ENCODE assay signal across 21 cellular contexts in genomic region chr5:137280656-137281055, GRCh38.
"Had no signal": no experiment of that assay in that cellular context is flagged by ENCODE, and none has a peak within 500 bp of the region (broad histone marks: within the 10 kb centered on the region; RNA-seq: fewer than 3 reads in every experiment).

No MANE protein-coding gene starts in this region.

- DNase-seq: activated CD4-positive, alpha-beta T cell treated with anti-CD3 and anti-CD28 coated beads, Interleukin-2, amount 10 ng/mL, durations not matched to agents 7 days and 5 days; activated CD4-positive, CD25-positive, alpha-beta regulatory T cell treated with anti-CD3 and anti-CD28 coated beads, Interleukin-2, amount 50 U/mL, for 72 hours; activated CD8-positive, alpha-beta T cell treated with anti-CD3 and anti-CD28 coated beads, Interleukin-2, amount 10 ng/mL, durations not matched to agents 7 days and 5 days; activated gamma-delta T cell treated with Interleukin-2 at 50 U/mL for 16 hours; anterior cingulate cortex; brain microvascular endothelial cell; effector memory CD4-positive, alpha-beta T cell; foreskin melanocyte; glutamatergic neuron; left colon; naive B cell; nucleus accumbens; right lobe of liver; small intestine; stomach; transverse colon; uterus had no signal

- H3K36me3 ChIP-seq: brain microvascular endothelial cell, right lobe of liver, stomach, suprapubic skin, transverse colon, uterus had no signal

- H3K27me3 ChIP-seq: brain microvascular endothelial cell, hepatocyte, right lobe of liver, stomach, suprapubic skin, transverse colon, uterus had no signal

- ATAC-seq: activated CD8-positive, alpha-beta T cell treated with anti-CD3 and anti-CD28 coated beads, Interleukin-2, amount 10 ng/mL, durations not matched to agents 7 days and 5 days; esophagus mucosa; left colon; right lobe of liver; stimulated activated memory B cell treated with anti-CD40 and anti-IgM and Interleukin-4, amounts not matched to agents 10 μg/mL and 1 μg/mL and 100 μg/mL, for 72 hours had no signal

- H3K4me3 ChIP-seq: hepatocyte, right lobe of liver, stomach, suprapubic skin, transverse colon, uterus had no signal

- H3K4me1 ChIP-seq: right lobe of liver, suprapubic skin, transverse colon, uterus had no signal

- H3K79me2 ChIP-seq: hepatocyte had no signal

- H3K4me2 ChIP-seq: hepatocyte had no signal

- H3K27ac ChIP-seq: brain microvascular endothelial cell, hepatocyte, right lobe of liver, stomach, suprapubic skin, transverse colon, uterus had no signal
